In genomic region chr5:119417891-119418781, GRCh38 we compare ENCODE assay signal across 10 cellular contexts. TPM values are rescaled to one million over a fixed set of nuclear protein-coding genes. Genes with fewer than 3 reads are reported as not detected.
DNase-seq lines count a peak whose midpoint lies in the region; ATAC-seq and TF ChIP-seq lines count a peak whose summit lies in the region.
"Had no signal": no experiment of that assay in that cellular context is flagged by ENCODE, and none has a peak within 500 bp of the region (broad histone marks: within the 10 kb centered on the region; RNA-seq: fewer than 3 reads in every experiment).

No MANE protein-coding gene starts in this region.

- BruUV-seq in IMR-90 (replicated peaks; lab: Mats Ljungman, UMichigan): no TSS peak

- no peak overlapping the region for H3K4me3 ChIP-seq in IMR-90 (ENCODE audit: insufficient read depth, low read depth, low read length)
- H3K4me3 ChIP-seq in mucosa of descending colon: no peak overlapping the region
- H3K4me3 ChIP-seq in lower leg skin (ENCODE audit: low read depth, poor library complexity, severe bottlenecking): no peak overlapping the region

- H2BK15ac ChIP-seq in IMR-90 (ENCODE audit: low read depth, low read length): no peak overlapping the region

- dilution Hi-C loops in IMR-90 (cut with HindIII; ENCODE audit: low sequenced_read_pairs, unreplicated experiment): no loop called here

- no peak overlapping the region for H2AFZ ChIP-seq in IMR-90 (replicated peaks; ENCODE audit: low read length, poor library complexity)

- no peak overlapping the region for H3K56ac ChIP-seq in IMR-90 (ENCODE audit: extremely low read depth, insufficient read depth, low read length)

- TF ChIP-seq POLR2A in IMR-90 (IDR thresholded peaks at IDR 0.05; ENCODE audit: low read depth, low read length): no peak
- no peak for TF ChIP-seq POLR2A in lower leg skin (IDR thresholded peaks at IDR 0.05)

- H2AK9ac ChIP-seq in IMR-90 (replicated peaks; ENCODE audit: low read depth, low read length, poor library complexity): no peak overlapping the region

- H2BK5ac ChIP-seq in IMR-90 (ENCODE audit: low read depth, low read length, poor library complexity, severe bottlenecking): no peak overlapping the region

- no peaks in the 10 kb centered on the region for H3K4me1 ChIP-seq in IMR-90 (ENCODE audit: control insufficient read depth, insufficient read depth, low read length)
- no peaks in the 10 kb centered on the region for H3K4me1 ChIP-seq in mucosa of descending colon (ENCODE audit: low read depth)

- in situ Hi-C loops in IMR-90 (cut with MboI; ENCODE audit: low sequenced_read_pairs) (loop anchor here (10.0 kb wide), 1 partner anchor 393 kb away; no protein-coding TSS in a partner anchor), GM13977 (cut with MboI; ENCODE audit: low pct_unique_long_range_greater_than_20kb, low sequenced_read_pairs, unreplicated experiment) (loop anchor here (10.0 kb wide), 2 partner anchors 103 to 393 kb away; no protein-coding TSS in a partner anchor)

- no peak for TF ChIP-seq RAD21 in IMR-90 (IDR thresholded peaks at IDR 0.05; ENCODE audit: low read length)

- H2BK120ac ChIP-seq in IMR-90 (ENCODE audit: low read depth, low read length): no peak overlapping the region

- POLR2A ChIA-PET in IMR-90 (lab: Charles Lee; ENCODE audit: unreplicated experiment): no interaction called here
- POLR2A ChIA-PET in HEK293T (lab: Yijun Ruan, JAX): no interaction called here

- ATAC-seq in IMR-90 (ENCODE audit: low read depth) (peak; percentile 83), mucosa of descending colon (peak; percentile 19)
- ATAC-seq: stimulated activated naive CD8-positive, alpha-beta T cell treated with anti-CD3 and anti-CD28 coated beads, Interleukin-15, amount 100 ng/mL, for 72 hours had no signal

- no peak overlapping the region for H3K9ac ChIP-seq in IMR-90 (ENCODE audit: low read depth, low read length)

- no peaks in the 10 kb centered on the region; the same call in 1 of the 2 replicates for H3K27me3 ChIP-seq in IMR-90 (ENCODE audit: control insufficient read depth, insufficient read depth, low read length)

- H3K14ac ChIP-seq in IMR-90 (replicated peaks; ENCODE audit: low read depth, low read length): no peak overlapping the region

- H3K18ac ChIP-seq in IMR-90 (ENCODE audit: low read depth, low read length): no peak overlapping the region

- TF ChIP-seq CTCF in IMR-90 (conservative IDR thresholded peaks at IDR 0.05; ENCODE audit: low read depth, low read length): no peak
- no peak for TF ChIP-seq CTCF in mucosa of descending colon (IDR thresholded peaks at IDR 0.05)
- TF ChIP-seq CTCF in lower leg skin (IDR thresholded peaks at IDR 0.05): no peak
- no peak for TF ChIP-seq CTCF in GM13977 (IDR thresholded peaks at IDR 0.05; ENCODE audit: extremely low read depth, insufficient read depth, missing control alignments)

- CTCF ChIA-PET in IMR-90 (lab: Yijun Ruan, JAX): interaction anchor here (0.6 to 1.0 kb wide), 2 partner anchors 347 to 430 kb away, joined by 3 to 4 read pairs; partner anchors contain the start of gene DTWD2
- CTCF ChIA-PET in HEK293T (lab: Yijun Ruan, JAX): interaction anchor here (0.6 to 1.3 kb wide), 3 partner anchors 17 to 1036 kb away, joined by 3 to 7 read pairs (median 5); partner anchors contain the start of gene DTWD2

- no peak overlapping the region for H2AK5ac ChIP-seq in IMR-90 (ENCODE audit: low read depth, low read length)

- H3K4ac ChIP-seq in IMR-90 (ENCODE audit: low read depth, low read length): no peak overlapping the region

- no peak overlapping the region for H3K23ac ChIP-seq in IMR-90 (ENCODE audit: low read depth, low read length)

- no peaks in the 10 kb centered on the region for H3K79me1 ChIP-seq in IMR-90 (ENCODE audit: low read depth in 1 of 2, low read length in 2 of 2)

- H4K91ac ChIP-seq in IMR-90 (ENCODE audit: insufficient read depth, low read depth, low read length): no peak overlapping the region

- H3K36me3 ChIP-seq in IMR-90 (ENCODE audit: control insufficient read depth, insufficient read depth, low read length) (no peaks in the 10 kb centered on the region), mucosa of descending colon (ENCODE audit: low read depth) (no peaks in the 10 kb centered on the region)

- no peak overlapping the region for H2BK20ac ChIP-seq in IMR-90 (ENCODE audit: low read depth, low read length)

- no peak overlapping the region for H3K27ac ChIP-seq in IMR-90 (ENCODE audit: insufficient read depth, low read length)

- no peaks in the 10 kb centered on the region for H4K20me1 ChIP-seq in IMR-90 (ENCODE audit: insufficient read depth, low read length)

- H3K9me1 ChIP-seq in IMR-90 (ENCODE audit: insufficient read depth, low read length): no peaks in the 10 kb centered on the region

- DNase-seq in EH (ENCODE audit: low read depth): peak; percentile 84
- peak; percentile 76 for DNase-seq in IMR-90
- peak; percentile 50 for DNase-seq in amniotic stem cell (lab: John Stamatoyannopoulos, UW)
- no peak for DNase-seq in mucosa of descending colon
- no peak for DNase-seq in HEK293T (ENCODE audit: extremely low spot score)
- no peak for DNase-seq in lower leg skin (ENCODE audit: low spot score in 2 of 2)
- no peak for DNase-seq in GM13977 (ENCODE audit: low spot score)
- DNase-seq in NCI-H1105 (lab: John Stamatoyannopoulos, UW): no peak
- DNase-seq: activated CD8-positive, alpha-beta memory T cell treated with anti-CD3 and anti-CD28 coated beads, Interleukin-2, amount 50 U/mL, for 4 hours; stimulated activated naive CD8-positive, alpha-beta T cell treated with anti-CD3 and anti-CD28 coated beads, Interleukin-15, amount 100 ng/mL, for 72 hours had no signal

- no peaks in the 10 kb centered on the region for H3K9me3 ChIP-seq in IMR-90 (ENCODE audit: control insufficient read depth, insufficient read depth, low read length)
- H3K9me3 ChIP-seq in mucosa of descending colon: no peaks in the 10 kb centered on the region

- no peak overlapping the region for H4K8ac ChIP-seq in IMR-90 (ENCODE audit: low read depth in 2 of 2, low read length in 2 of 2)

- H3K4me2 ChIP-seq in IMR-90 (ENCODE audit: low read depth, low read length): no peak overlapping the region

- no peak overlapping the region for H4K5ac ChIP-seq in IMR-90 (ENCODE audit: low read depth, low read length)

- intact Hi-C loops in IMR-90 (cut with micrococcal nuclease): no loop called here
- intact Hi-C loops in mucosa of descending colon (cut with DNase I, micrococcal nuclease): loop anchor here in 1 of 2 donors (10.0 kb wide), 1 partner anchor 153 kb away; no protein-coding TSS in a partner anchor
- intact Hi-C loops in lower leg skin (cut with DNase I; ENCODE audit: low total_unique reads): no loop called here

- WGBS in IMR-90 (ENCODE audit: extremely low coverage in 2 of 2, insufficient read length in 1 of 2), 2 experiments: 53% methylated on average over 2 of the region's 7 CpGs; no CpG with 5 or more reads in 1 of the 2 experiments
- WGBS in lower leg skin, 2 donors: 39 to 46% methylated on average over 7 of the region's 7 CpGs

TF ChIP-seq in IMR-90, 13 proteins besides CTCF, POLR2A, EP300 and RAD21:
- TF ChIP-seq RFX5 (IDR thresholded peaks at IDR 0.05; ENCODE audit: low read depth, low read length) (no peak), CEBPB (IDR thresholded peaks at IDR 0.05; ENCODE audit: low read depth, low read length) (peak; percentile 91), SMC3 (IDR thresholded peaks at IDR 0.05; ENCODE audit: low read depth, low read length) (no peak)
TF ChIP-seq in IMR-90: peak in this region for 1.

TF ChIP-seq in HEK293T, 16 proteins besides CTCF, POLR2A, EP300 and RAD21:
- TF ChIP-seq TARDBP (IDR thresholded peaks at IDR 0.05) (no peak), FOXK2 (IDR thresholded peaks at IDR 0.05) (no peak), L3MBTL2 (conservative IDR thresholded peaks at IDR 0.05) (no peak), NFRKB (IDR thresholded peaks at IDR 0.05) (no peak), LEF1 (IDR thresholded peaks at IDR 0.05; ENCODE audit: borderline replicate concordance) (no peak), ARNT (IDR thresholded peaks at IDR 0.05) (no peak), ELF4 (IDR thresholded peaks at IDR 0.05) (no peak), FOXA1 (IDR thresholded peaks at IDR 0.05) (no peak), SUZ12 (IDR thresholded peaks at IDR 0.05) (no peak), BHLHE40 (IDR thresholded peaks at IDR 0.05; ENCODE audit: borderline replicate concordance) (no peak), PKNOX1 (IDR thresholded peaks at IDR 0.05) (no peak), CTBP1 (IDR thresholded peaks at IDR 0.05; ENCODE audit: borderline replicate concordance) (no peak), FOXM1 (IDR thresholded peaks at IDR 0.05; ENCODE audit: borderline replicate concordance) (no peak), SP1 (IDR thresholded peaks at IDR 0.05) (no peak), HDGF (IDR thresholded peaks at IDR 0.05; ENCODE audit: borderline replicate concordance) (no peak), ZNF384 (IDR thresholded peaks at IDR 0.05) (no peak)

RNA-seq across cellular contexts. Expression of gene HSD17B4, which starts 34.2 kb away (rescaled TPM):
- total RNA-seq in IMR-90 (2012; rRNA removed): 123 and 154 TPM in 2 replicates
- polyA plus RNA-seq in IMR-90 (2012; rRNA removed): 81.5 and 95.1 TPM in 2 replicates
- 19.3 and 22.5 TPM in 2 replicates for polyA plus RNA-seq in IMR-90 (2012; cell fraction: cytosol; rRNA removed)
- polyA plus RNA-seq in IMR-90 (2012; cell fraction: nucleus; rRNA removed; ENCODE audit: low replicate concordance): 15.5 and 85.5 TPM in 2 replicates
- 100 to 1,000 TPM; 178 to 243 (median 235) TPM for total RNA-seq in mucosa of descending colon
- 100 to 1,000 TPM in 3 of 4 donors, 10 to 100 TPM in 1; 88.6 to 176 (median 132) TPM for total RNA-seq in lower leg skin

Comparison
In these comparisons a context has a peak if more than half of its experiments do, and no peak if none do; other contexts are left out.
1. DNase-seq: peak in EH (single experiment), IMR-90 (single experiment) and amniotic stem cell (single experiment); none in mucosa of descending colon (0 of 3), HEK293T (single experiment), lower leg skin (0 of 2), GM13977 (single experiment) and NCI-H1105 (single experiment).